Comparison of ENCODE assay signal across 7 cellular contexts in the genomic region with DNA sequence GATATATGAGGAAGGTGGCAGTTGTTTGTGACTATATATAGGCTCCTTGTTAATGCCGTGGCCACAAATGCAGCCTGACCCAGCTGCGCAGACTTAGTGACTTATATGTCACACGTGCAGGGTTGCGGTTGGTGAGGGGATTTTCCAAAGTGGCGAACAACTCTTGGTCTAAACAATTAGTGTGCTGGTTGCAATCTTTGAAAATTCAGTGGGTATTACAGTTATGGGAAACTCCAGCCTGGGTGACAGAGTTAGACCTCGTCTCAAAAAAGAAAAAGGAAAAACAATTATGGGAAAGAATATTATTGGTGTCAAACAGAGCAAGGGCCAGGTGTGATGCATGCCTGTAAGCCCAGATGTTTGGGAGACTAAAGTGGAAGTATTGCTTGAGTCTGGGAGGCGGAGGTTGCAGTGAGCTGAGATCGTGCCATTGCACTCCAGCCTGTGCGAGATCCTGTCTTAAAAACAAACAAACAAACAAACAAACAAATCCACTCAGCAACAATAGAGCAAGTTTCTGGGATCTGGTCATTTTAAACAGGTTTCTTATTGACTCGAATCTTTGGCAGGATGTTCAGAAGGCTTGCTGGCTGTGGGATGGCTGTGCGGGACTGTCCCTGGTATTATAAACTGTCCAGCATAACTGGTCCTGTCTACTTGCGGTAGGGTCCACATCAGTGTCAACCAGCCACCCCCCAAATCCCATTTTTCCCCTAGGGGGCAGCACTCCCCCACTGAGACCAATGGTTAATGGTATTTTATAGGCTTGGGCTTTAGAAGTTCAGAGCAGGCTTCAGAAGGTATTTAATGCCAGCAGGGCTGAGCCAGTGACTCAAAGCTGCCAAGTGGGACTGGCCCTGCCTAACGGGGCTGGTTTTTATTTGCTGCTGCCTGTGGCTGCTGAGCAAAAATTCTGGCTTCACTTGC. TPM values are rescaled to one million over a fixed set of nuclear protein-coding genes. Genes with fewer than 3 reads are reported as not detected.
DNase-seq lines count a peak whose midpoint lies in the region; ATAC-seq, FAIRE-seq and TF ChIP-seq lines count a peak whose summit lies in the region.

No MANE protein-coding gene starts in this region.

- H3K9me3 ChIP-seq in MG63 (no peaks in the 10 kb centered on the region), small intestine (ENCODE audit: control insufficient read depth, low read depth) (no peaks in the 10 kb centered on the region)

- WGBS in small intestine, 3 donors = 44 to 58% (median 57%) methylated on average over 13 of the region's 13 CpGs

- no peaks in the 10 kb centered on the region for H3K4me1 ChIP-seq in small intestine (ENCODE audit: control insufficient read depth in 2 of 2, insufficient read depth in 1 of 2, low read depth in 1 of 2, low read length in 1 of 2)

- DNase-seq in H54 (ENCODE audit: insufficient read length, low spot score) (peak; percentile 78), MG63 (peak; percentile 89), SW480 (ENCODE audit: low spot score) (peak; percentile 84), left ventricle myocardium superior (peak; percentile 56), small intestine (peak; percentile 63)
- peak; percentile 21 for DNase-seq in activated naive CD8-positive, alpha-beta T cell treated with anti-CD3 and anti-CD28 coated beads, Interleukin-2, amount 50 U/mL, for 16 hours (ENCODE audit: low read depth, low spot score)

- intact Hi-C loops in left ventricle myocardium superior (cut with micrococcal nuclease) = no loop called here

- H3K27me3 ChIP-seq in MG63 = no peaks in the 10 kb centered on the region
- H3K27me3 ChIP-seq in small intestine (ENCODE audit: control insufficient read depth in 2 of 2, insufficient read depth in 2 of 2, low read length in 2 of 2) = no peaks in the 10 kb centered on the region

- H3K27ac ChIP-seq in small intestine (ENCODE audit: low read depth in 1 of 2, low read length in 1 of 2) = peak overlapping the region; percentile 8 to 85

- peak; percentile 73 for TF ChIP-seq CTCF in GM12872 (IDR thresholded peaks at IDR 0.05; ENCODE audit: insufficient read depth, low read depth, low read length)

- ATAC-seq in left ventricle myocardium superior = peak; percentile 83

- FAIRE-seq in H54 (lab: Jason Lieb, UNC) = peak; percentile 15
- no peak for FAIRE-seq in small intestine (lab: Jason Lieb, UNC)

- H3K4me3 ChIP-seq in MG63 = no peak overlapping the region
- no peak overlapping the region for H3K4me3 ChIP-seq in small intestine (ENCODE audit: low read depth in 1 of 2, low read length in 2 of 2)

- H3K36me3 ChIP-seq in MG63 (peaks cover 4% of the 10 kb centered on the region; the same call in 1 of the 2 replicates), small intestine (ENCODE audit: control insufficient read depth in 2 of 2, insufficient read depth in 2 of 2, low read length in 2 of 2) (peaks cover 0 to 4% of the 10 kb centered on the region in 2 donors)

- no peak for TF ChIP-seq POLR2A in H54 (IDR thresholded peaks at IDR 0.05; ENCODE audit: low read depth, low read length)

RNA-seq across cellular contexts. Expression of a gene that starts 15.4 kb away (rescaled TPM):
- 8.5 and 16.8 TPM in 2 replicates for total RNA-seq in MG63 (2014; rRNA removed; shearing (Covaris generic); ENCODE audit: low replicate concordance)
- total RNA-seq in left ventricle myocardium superior = 3.5 TPM
- polyA plus RNA-seq in small intestine = 10 to 100 TPM; 11.6 to 41.3 (median 23.7) TPM

RNA-seq across cellular contexts. Expression of a gene that starts 22.2 kb away (rescaled TPM):
- 22.7 and 25.1 TPM in 2 replicates for total RNA-seq in MG63 (2014; rRNA removed; shearing (Covaris generic); ENCODE audit: low replicate concordance)
- total RNA-seq in left ventricle myocardium superior = 33.9 TPM
- polyA plus RNA-seq in small intestine = 100 to 1,000 TPM in 1 of 3 donors, 10 to 100 TPM in 2; 55.3 to 117 (median 83.5) TPM

RNA-seq across cellular contexts. Expression of a gene that starts 59.6 kb away (rescaled TPM):
- total RNA-seq in MG63 (2014; rRNA removed; shearing (Covaris generic); ENCODE audit: low replicate concordance) = not detected in 2 replicates
- 0.20 TPM for total RNA-seq in left ventricle myocardium superior
- polyA plus RNA-seq in small intestine = 10 to 100 TPM in 1 of 3 donors, 1 to 10 TPM in 2; 4.7 to 10.3 (median 8.6) TPM

Comparison
In these comparisons a context has a peak if more than half of its experiments do, and no peak if none do; other contexts are left out.
1. DNase-seq: peak in every context shown above with its lines; median percentile 89 in MG63; 84 in SW480; 78 in H54; 63 in small intestine; 56 in left ventricle myocardium superior; 21 in activated naive CD8-positive, alpha-beta T cell treated with anti-CD3 and anti-CD28 coated beads, Interleukin-2, amount 50 U/mL, for 16 hours.